1 cellular context compared by ENCODE assay signal in genomic region chr12:63919758-63920157, GRCh38.
TF ChIP-seq lines count a peak whose summit lies in the region.

No MANE protein-coding gene starts in this region.

TF ChIP-seq in endothelial cell of umbilical vein, 7 proteins besides CTCF, POLR2A, EP300 and RAD21:
- TF ChIP-seq JUN (IDR thresholded peaks at IDR 0.05; ENCODE audit: borderline replicate concordance, insufficient read depth, insufficient read length, low read depth) (no peak), POLR2AphosphoS5 (IDR thresholded peaks at IDR 0.05; ENCODE audit: insufficient read depth, low read depth, low read length) (no peak), EZH2 (IDR thresholded peaks at IDR 0.05; ENCODE audit: borderline replicate concordance, low read depth, low read length, severe bottlenecking) (no peak), MYC (IDR thresholded peaks at IDR 0.05; ENCODE audit: low read depth, low read length) (no peak), GATA2 (IDR thresholded peaks at IDR 0.05; ENCODE audit: insufficient read depth, insufficient read length, low read depth, low read length) (no peak), MAX (IDR thresholded peaks at IDR 0.05; ENCODE audit: insufficient read depth, insufficient read length) (no peak), FOS (IDR thresholded peaks at IDR 0.05; ENCODE audit: borderline replicate concordance, insufficient read depth, low read length) (no peak)
